ENCODE assay signal across 17 cellular contexts in genomic region chrX:17081535-17081934, GRCh38.
A peak's percentile ranks its signal among the peaks of the same experiment; 100 is the strongest.
DNase-seq lines count a peak whose midpoint lies in the region; ATAC-seq and TF ChIP-seq lines count a peak whose summit lies in the region.
"Had no signal": no experiment of that assay in that cellular context is flagged by ENCODE, and none has a peak within 500 bp of the region (broad histone marks: within the 10 kb centered on the region; RNA-seq: fewer than 3 reads in every experiment).

No MANE protein-coding gene starts in this region.

- no peak overlapping the region for H3K27ac Mint-ChIP-seq in effector memory CD8-positive, alpha-beta T cell
- no peak overlapping the region for H3K27ac Mint-ChIP-seq in osteocyte (ENCODE audit: unreplicated experiment)
- H3K27ac Mint-ChIP-seq: IgD-negative memory B cell had no signal

- CTCF ChIA-PET in HEK293T (lab: Yijun Ruan, JAX): interaction anchor here (1.6 to 1.9 kb wide), 2 partner anchors 73 to 198 kb away, joined by 6 to 7 read pairs; no protein-coding TSS in a partner anchor

- POLR2A ChIA-PET in HEK293T (lab: Yijun Ruan, JAX): no interaction called here

- no peaks in the 10 kb centered on the region for H3K36me3 Mint-ChIP-seq in effector memory CD8-positive, alpha-beta T cell (ENCODE audit: insufficient read depth)
- no peaks in the 10 kb centered on the region for H3K36me3 Mint-ChIP-seq in osteocyte (ENCODE audit: unreplicated experiment)
- H3K36me3 Mint-ChIP-seq: IgD-negative memory B cell had no signal

- peak; percentile 11 for DNase-seq in AG10803 (ENCODE audit: low read depth)
- DNase-seq in NCI-H526 treated with DMSO at 0.1 percent for 48 hours (lab: John Stamatoyannopoulos, UW): peak; percentile 62
- peak; percentile 3 for DNase-seq in fibroblast of the aortic adventitia (ENCODE audit: low read depth)
- peak; percentile 5 for DNase-seq in retina
- no peak for DNase-seq in effector memory CD8-positive, alpha-beta T cell
- no peak for DNase-seq in osteocyte (ENCODE audit: extremely low spot score, unreplicated experiment)
- no peak for DNase-seq in GF-D8 (lab: John Stamatoyannopoulos, UW)
- no peak for DNase-seq in HEK293T (ENCODE audit: extremely low spot score)
- DNase-seq: Kasumi-1, NCI-H1105, NCI-H1694 treated with DMSO at 0.1 percent for 48 hours, NCI-H2171, NCI-H446, NCI-H748 treated with DMSO at 0.1 percent for 48 hours, RPMI8226, SIG-M5 had no signal

- no peak overlapping the region for H3K4me3 Mint-ChIP-seq in effector memory CD8-positive, alpha-beta T cell
- no peak overlapping the region for H3K4me3 Mint-ChIP-seq in osteocyte (ENCODE audit: unreplicated experiment)
- H3K4me3 Mint-ChIP-seq: IgD-negative memory B cell had no signal

- H3K4me1 Mint-ChIP-seq in effector memory CD8-positive, alpha-beta T cell (ENCODE audit: low read depth in 2 of 2): no peaks in the 10 kb centered on the region
- H3K4me1 Mint-ChIP-seq in osteocyte (ENCODE audit: unreplicated experiment): peaks cover 8% of the 10 kb centered on the region
- H3K4me1 Mint-ChIP-seq: IgD-negative memory B cell had no signal

- H3K4me3 ChIP-seq in AG10803 (ENCODE audit: low read length) (no peak overlapping the region), fibroblast of the aortic adventitia (ENCODE audit: low read depth, low read length) (no peak overlapping the region)

- peaks cover 0 to 12% of the 10 kb centered on the region in 2 donors for H3K27me3 Mint-ChIP-seq in effector memory CD8-positive, alpha-beta T cell
- peaks cover 26% of the 10 kb centered on the region for H3K27me3 Mint-ChIP-seq in osteocyte (ENCODE audit: unreplicated experiment)
- H3K27me3 Mint-ChIP-seq: IgD-negative memory B cell had no signal

- no peaks in the 10 kb centered on the region for H3K9me3 Mint-ChIP-seq in effector memory CD8-positive, alpha-beta T cell
- no peaks in the 10 kb centered on the region for H3K9me3 Mint-ChIP-seq in osteocyte (ENCODE audit: unreplicated experiment)
- H3K9me3 Mint-ChIP-seq: IgD-negative memory B cell had no signal

- no peak for ATAC-seq in effector memory CD8-positive, alpha-beta T cell (replicated peaks)

- TF ChIP-seq CTCF in AG10803 (conservative IDR thresholded peaks at IDR 0.05; ENCODE audit: low read length) (no peak), fibroblast of the aortic adventitia (IDR thresholded peaks at IDR 0.05; ENCODE audit: insufficient read depth, low read length) (no peak), osteocyte (IDR thresholded peaks at IDR 0.05) (no peak)

TF ChIP-seq in HEK293T, 16 proteins besides CTCF, POLR2A, EP300 and RAD21:
- TF ChIP-seq LEF1 (IDR thresholded peaks at IDR 0.05; ENCODE audit: borderline replicate concordance) (no peak), SUZ12 (IDR thresholded peaks at IDR 0.05) (no peak), FOXK2 (IDR thresholded peaks at IDR 0.05) (no peak), NFRKB (IDR thresholded peaks at IDR 0.05) (no peak), ELF4 (IDR thresholded peaks at IDR 0.05) (no peak), BHLHE40 (IDR thresholded peaks at IDR 0.05; ENCODE audit: borderline replicate concordance) (no peak), L3MBTL2 (conservative IDR thresholded peaks at IDR 0.05) (no peak)

Comparison
In these comparisons a context has a peak if more than half of its experiments do, and no peak if none do; other contexts are left out.
1. DNase-seq: peak in AG10803 (single experiment), NCI-H526 treated with DMSO at 0.1 percent for 48 hours (single experiment), fibroblast of the aortic adventitia (single experiment) and retina (single experiment); none in effector memory CD8-positive, alpha-beta T cell (0 of 3), osteocyte (single experiment), GF-D8 (single experiment) and HEK293T (single experiment).